ENCODE assay signal across 18 cellular contexts in genomic region chr22:44256860-44257560, GRCh38. TPM values are rescaled to one million over a fixed set of nuclear protein-coding genes. Genes with fewer than 3 reads are reported as not detected.
"Had no signal": no experiment of that assay in that cellular context is flagged by ENCODE, and none has a peak within 500 bp of the region (broad histone marks: within the 10 kb centered on the region; RNA-seq: fewer than 3 reads in every experiment).

No MANE protein-coding gene starts in this region.

- H3K27ac Mint-ChIP-seq: activated T-cell treated with anti-CD3 and anti-CD28 coated beads, Interleukin-2, amount 50 U/mL, for 24 hours; nephron progenitor cell had no signal

- H3K4me3 Mint-ChIP-seq: activated T-cell treated with anti-CD3 and anti-CD28 coated beads, Interleukin-2, amount 50 U/mL, for 24 hours; nephron progenitor cell had no signal

- H3K9me3 ChIP-seq: ascending aorta, heart right ventricle, ovary, tibial nerve, vagina had no signal

- ATAC-seq: heart right ventricle, left ventricle myocardium superior had no signal

- H3K4me3 ChIP-seq: ascending aorta, cardiac muscle cell, heart right ventricle, ovary, tibial nerve, vagina had no signal

- H3K27ac ChIP-seq: ascending aorta, cardiac muscle cell, heart right ventricle, ovary, tibial nerve, vagina, VCaP had no signal

- DNase-seq: activated CD4-positive, alpha-beta T cell treated with anti-CD3 and anti-CD28 coated beads for 4 hours; activated gamma-delta T cell treated with Interleukin-2 at 50 U/mL for 16 hours; effector CD4-positive, alpha-beta T cell; heart right ventricle; kidney; left ventricle myocardium superior; nephron progenitor cell; ovary; retina; stimulated activated CD4-positive, alpha-beta T cell treated with anti-CD3 and anti-CD28 coated beads, Interleukin-4, amount 100 ng/mL, for 4 hours; T-helper 1 cell had no signal

- H3K4me1 ChIP-seq: ascending aorta, tibial nerve, vagina had no signal

- H3K36me3 ChIP-seq: ascending aorta, cardiac muscle cell, heart right ventricle, ovary, tibial nerve, vagina had no signal

- H3K9me3 Mint-ChIP-seq: activated T-cell treated with anti-CD3 and anti-CD28 coated beads, Interleukin-2, amount 50 U/mL, for 24 hours; nephron progenitor cell had no signal

- H3K27me3 ChIP-seq: ascending aorta, cardiac muscle cell, ovary, tibial nerve, vagina had no signal

RNA-seq across cellular contexts. Expression of gene SHISAL1, which starts 55.7 kb away (rescaled TPM):
- total RNA-seq: activated CD8-positive, alpha-beta memory T cell treated with anti-CD3 and anti-CD28 coated beads for 36 hours had no signal
